ENCODE assay signal across 8 cellular contexts in genomic region chr1:52603301-52603675, GRCh38. TPM values are rescaled to one million over a fixed set of nuclear protein-coding genes. Genes with fewer than 3 reads are reported as not detected.
DNase-seq lines count a peak whose midpoint lies in the region; ATAC-seq and TF ChIP-seq lines count a peak whose summit lies in the region.

No MANE protein-coding gene starts in this region.

- in situ Hi-C loops in HAP-1 (cut with MboI; ENCODE audit: low sequenced_read_pairs) (no loop called here), brain microvascular endothelial cell (cut with HindIII; ENCODE audit: low pct_ligation_motif_present, low sequenced_read_pairs) (no loop called here)

- H3K9me3 ChIP-seq in HAP-1 = no peaks in the 10 kb centered on the region

- H3K36me3 ChIP-seq in HAP-1 (replicated peaks) (peaks cover 9% of the 10 kb centered on the region), brain microvascular endothelial cell (replicated peaks) (no peaks in the 10 kb centered on the region)

- TF ChIP-seq CTCF in brain microvascular endothelial cell (IDR thresholded peaks at IDR 0.05; ENCODE audit: low read depth, low read length, missing control alignments) (no peak), nephron progenitor cell (IDR thresholded peaks at IDR 0.05) (no peak)

- H3K4me1 ChIP-seq in HAP-1 = peaks cover 22% of the 10 kb centered on the region

- DNase-seq in AG08395 (ENCODE audit: low spot score) = peak; percentile 9
- DNase-seq in HAP-1 (ENCODE audit: low spot score in 2 of 2) = peak in 1 of 2 experiments; percentile 19
- DNase-seq in brain microvascular endothelial cell = no peak
- DNase-seq in nephron progenitor cell = no peak
- no peak for DNase-seq in kidney glomerular epithelial cell (lab: John Stamatoyannopoulos, UW)
- no peak for DNase-seq in H4 (ENCODE audit: low spot score)

- H3K4me3 ChIP-seq in HAP-1 = peak overlapping the region; percentile 38
- H3K4me3 ChIP-seq in brain microvascular endothelial cell (ENCODE audit: low read depth, low read length) = peak overlapping the region; percentile 62

- ATAC-seq in GM21390 (IDR thresholded peaks at IDR 0.05; ENCODE audit: unreplicated experiment) (no peak), GM18868 (IDR thresholded peaks at IDR 0.05; ENCODE audit: unreplicated experiment) (no peak)

- H3K27me3 ChIP-seq in HAP-1 (ENCODE audit: low read depth) (no peaks in the 10 kb centered on the region), brain microvascular endothelial cell (replicated peaks) (no peaks in the 10 kb centered on the region)

- no peak overlapping the region for H3K27ac Mint-ChIP-seq in nephron progenitor cell

- H3K36me3 Mint-ChIP-seq in nephron progenitor cell (ENCODE audit: low read depth) = peaks cover 27% of the 10 kb centered on the region

- peaks cover 24% of the 10 kb centered on the region for H3K27me3 Mint-ChIP-seq in nephron progenitor cell (ENCODE audit: low read depth, poor library complexity)

- peak overlapping the region; percentile 81 for H3K4me3 Mint-ChIP-seq in nephron progenitor cell

- peaks cover 31% of the 10 kb centered on the region for H3K4me1 Mint-ChIP-seq in nephron progenitor cell

- H3K9me3 Mint-ChIP-seq in nephron progenitor cell = no peaks in the 10 kb centered on the region

- H3K27ac ChIP-seq in brain microvascular endothelial cell = no peak overlapping the region

RNA-seq across cellular contexts. Expression of gene GPX7, which starts 1.1 kb away (rescaled TPM):
- total RNA-seq in H4 (2014; rRNA removed; shearing (Covaris generic)) = 0.14 TPM in 1 of 2 replicates, not detected in the other

RNA-seq across cellular contexts. Expression of gene SHISAL2A, which starts 29.7 kb away (rescaled TPM):
- total RNA-seq in H4 (2014; rRNA removed; shearing (Covaris generic)) = not detected in 2 replicates

RNA-seq across cellular contexts. Expression of gene TUT4, which starts 50.4 kb away (rescaled TPM):
- total RNA-seq in H4 (2014; rRNA removed; shearing (Covaris generic)) = 16.4 and 25.3 TPM in 2 replicates
